In genomic region chr1:218665216-218665615, GRCh38 we compare ENCODE assay signal across 13 cellular contexts.
DNase-seq lines count a peak whose midpoint lies in the region; ATAC-seq and TF ChIP-seq lines count a peak whose summit lies in the region.
"Had no signal": no experiment of that assay in that cellular context is flagged by ENCODE, and none has a peak within 500 bp of the region (broad histone marks: within the 10 kb centered on the region; RNA-seq: fewer than 3 reads in every experiment).

No MANE protein-coding gene starts in this region.

- TF ChIP-seq CTCF in MCF 10A (IDR thresholded peaks at IDR 0.05; ENCODE audit: unreplicated experiment) (no peak), breast epithelium (IDR thresholded peaks at IDR 0.05) (no peak), esophagus squamous epithelium (IDR thresholded peaks at IDR 0.05) (no peak)

- H3K9me3 Mint-ChIP-seq in MCF 10A (ENCODE audit: unreplicated experiment) = peaks cover 4% of the 10 kb centered on the region
- H3K9me3 Mint-ChIP-seq in activated T-cell treated with anti-CD3 and anti-CD28 coated beads, Interleukin-2, amount 50 U/mL, for 4 hours = peaks cover 2% of the 10 kb centered on the region

- H3K27me3 ChIP-seq in breast epithelium (no peaks in the 10 kb centered on the region), esophagus squamous epithelium (no peaks in the 10 kb centered on the region), muscle layer of colon (ENCODE audit: control insufficient read depth in 1 of 2, insufficient read depth in 2 of 2, low read length in 2 of 2) (no peaks in the 10 kb centered on the region)

- ATAC-seq in GM21360 (IDR thresholded peaks at IDR 0.05; ENCODE audit: unreplicated experiment) = no peak
- no peak for ATAC-seq in activated T-cell treated with anti-CD3 and anti-CD28 coated beads, Interleukin-2, amount 50 U/mL, for 4 hours

- H3K36me3 ChIP-seq in breast epithelium (no peaks in the 10 kb centered on the region), esophagus squamous epithelium (no peaks in the 10 kb centered on the region), muscle layer of colon (ENCODE audit: insufficient read depth, low read length) (no peaks in the 10 kb centered on the region)

- H3K9me3 ChIP-seq in breast epithelium = no peaks in the 10 kb centered on the region
- H3K9me3 ChIP-seq in esophagus squamous epithelium = no peaks in the 10 kb centered on the region
- H3K9me3 ChIP-seq in muscle layer of colon (ENCODE audit: low read length) = no peaks in the 10 kb centered on the region

- CTCF ChIA-PET in MCF 10A (lab: Yijun Ruan, JAX) = interaction anchor here (0.6 to 1.4 kb wide), 5 partner anchors 12 to 88 kb away, joined by 3 to 5 read pairs (median 3); no protein-coding TSS in a partner anchor

- no peak overlapping the region for H3K4me3 ChIP-seq in breast epithelium
- peak overlapping the region in 3 of 4 donors; percentile 8 to 16 (median 9) for H3K4me3 ChIP-seq in esophagus squamous epithelium
- H3K4me3 ChIP-seq in muscle layer of colon (ENCODE audit: low read depth in 1 of 2, low read length in 2 of 2) = no peak overlapping the region

- TF ChIP-seq POLR2A in breast epithelium (IDR thresholded peaks at IDR 0.05) = no peak
- no peak for TF ChIP-seq POLR2A in esophagus squamous epithelium (IDR thresholded peaks at IDR 0.05)

- no peak overlapping the region for H3K9ac ChIP-seq in muscle layer of colon (ENCODE audit: low read length)

- H3K4me1 ChIP-seq in breast epithelium = no peaks in the 10 kb centered on the region
- peaks cover 4 to 48% (median 14%) of the 10 kb centered on the region in 3 donors for H3K4me1 ChIP-seq in esophagus squamous epithelium
- H3K4me1 ChIP-seq in muscle layer of colon (ENCODE audit: insufficient read depth, low read length) = peaks cover 5% of the 10 kb centered on the region

- DNase-seq in MCF 10A (ENCODE audit: unreplicated experiment) (peak; percentile 76), breast epithelium (ENCODE audit: low spot score in 2 of 2) (no peak), esophagus squamous epithelium (lab: John Stamatoyannopoulos, UW) (no peak), glomerular visceral epithelial cell (ENCODE audit: extremely low spot score) (no peak)
- DNase-seq in activated T-cell treated with anti-CD3 and anti-CD28 coated beads, Interleukin-2, amount 50 U/mL, for 4 hours = no peak
- DNase-seq in activated CD8-positive, alpha-beta memory T cell treated with anti-CD3 and anti-CD28 coated beads, Interleukin-2, amount 50 U/mL, for 4 hours = no peak
- DNase-seq: ACHN; naive B cell; NCI-H1417; stimulated activated CD8-positive, alpha-beta memory T cell treated with anti-CD3 and anti-CD28 coated beads, Interleukin-4, amount 100 ng/mL, for 48 hours; T-helper 9 cell had no signal

- POLR2A ChIA-PET in MCF 10A (lab: Yijun Ruan, JAX) = interaction anchor here (0.5 to 4.1 kb wide), 13 partner anchors 10 to 660 kb away, joined by 3 to 14 read pairs (median 4); no protein-coding TSS in a partner anchor

- H3K27ac Mint-ChIP-seq in MCF 10A (ENCODE audit: low read depth, unreplicated experiment) = peak overlapping the region; percentile 91
- H3K27ac Mint-ChIP-seq: naive B cell had no signal

- BruUV-seq in MCF 10A (replicated peaks; lab: Mats Ljungman, UMichigan) = no TSS peak

- intact Hi-C loops in MCF 10A (cut with micrococcal nuclease) (loop anchor here (2.0 kb wide), 1 partner anchor 42 kb away; no protein-coding TSS in a partner anchor), breast epithelium (cut with DNase I; ENCODE audit: low total_unique reads) (no loop called here), esophagus squamous epithelium (cut with DNase I) (no loop called here)

- no peaks in the 10 kb centered on the region for H3K27me3 Mint-ChIP-seq in MCF 10A (ENCODE audit: insufficient read depth, unreplicated experiment)
- no peaks in the 10 kb centered on the region for H3K27me3 Mint-ChIP-seq in activated T-cell treated with anti-CD3 and anti-CD28 coated beads, Interleukin-2, amount 50 U/mL, for 4 hours (ENCODE audit: low read depth)
- H3K27me3 Mint-ChIP-seq: naive B cell had no signal

- H3K27ac ChIP-seq in breast epithelium (peak overlapping the region in 1 of 2 donors; percentile 21), esophagus squamous epithelium (peak overlapping the region; percentile 60 to 91 (median 77)), muscle layer of colon (ENCODE audit: low read depth, low read length) (peak overlapping the region; percentile 44)

- WGBS in esophagus squamous epithelium, 2 donors = 19 to 23% methylated on average over 4 of the region's 4 CpGs

- peaks cover 36% of the 10 kb centered on the region for H3K4me1 Mint-ChIP-seq in MCF 10A (ENCODE audit: insufficient read depth, unreplicated experiment)
- no peaks in the 10 kb centered on the region for H3K4me1 Mint-ChIP-seq in activated T-cell treated with anti-CD3 and anti-CD28 coated beads, Interleukin-2, amount 50 U/mL, for 4 hours (ENCODE audit: low read depth)
- H3K4me1 Mint-ChIP-seq: naive B cell had no signal

- H3K36me3 Mint-ChIP-seq in MCF 10A (ENCODE audit: insufficient read depth, unreplicated experiment) = peaks cover 9% of the 10 kb centered on the region
- H3K36me3 Mint-ChIP-seq in activated T-cell treated with anti-CD3 and anti-CD28 coated beads, Interleukin-2, amount 50 U/mL, for 4 hours (ENCODE audit: insufficient read depth) = no peaks in the 10 kb centered on the region

- peak overlapping the region; percentile 61 for H3K4me3 Mint-ChIP-seq in MCF 10A (ENCODE audit: unreplicated experiment)
- H3K4me3 Mint-ChIP-seq in activated T-cell treated with anti-CD3 and anti-CD28 coated beads, Interleukin-2, amount 50 U/mL, for 4 hours = no peak overlapping the region
- H3K4me3 Mint-ChIP-seq: naive B cell had no signal

Comparison
In these comparisons a context has a peak if more than half of its experiments do, and no peak if none do; other contexts are left out.
1. H3K4me3 ChIP-seq: peak in esophagus squamous epithelium (3 of 4); none in breast epithelium (0 of 3) and muscle layer of colon (0 of 2).